10 cellular contexts compared by ENCODE assay signal in the genomic region with DNA sequence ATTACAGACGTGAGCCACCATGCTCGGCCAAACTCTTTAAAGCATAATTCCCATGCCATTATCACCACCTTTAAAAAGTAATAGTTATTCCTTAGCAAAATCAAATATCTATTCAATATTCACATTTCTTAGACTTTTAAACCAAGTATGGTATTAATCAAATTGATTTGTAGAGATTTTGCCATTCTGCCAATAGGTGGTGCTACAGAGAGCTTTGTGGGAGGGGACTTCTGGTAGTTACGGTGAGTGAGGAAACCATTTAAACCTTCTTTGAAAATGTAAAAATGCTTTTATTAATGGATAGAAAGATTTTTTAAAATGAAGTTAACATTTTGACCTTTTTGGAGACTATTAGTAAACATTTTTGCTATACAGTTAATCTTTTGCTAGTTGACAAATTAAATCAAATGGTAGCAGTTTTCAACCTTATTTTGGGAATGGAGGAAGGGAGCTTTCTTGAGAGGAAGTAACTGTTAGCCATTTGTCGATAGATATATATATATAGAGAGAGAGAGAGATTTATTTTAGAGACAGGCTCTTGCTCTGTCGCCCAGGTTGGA. TPM values are rescaled to one million over a fixed set of nuclear protein-coding genes. Genes with fewer than 3 reads are reported as not detected.
DNase-seq lines count a peak whose midpoint lies in the region; ATAC-seq, FAIRE-seq and TF ChIP-seq lines count a peak whose summit lies in the region.
"Had no signal": no experiment of that assay in that cellular context is flagged by ENCODE, and none has a peak within 500 bp of the region (broad histone marks: within the 10 kb centered on the region; RNA-seq: fewer than 3 reads in every experiment).

No MANE protein-coding gene starts in this region.

- peaks cover 32% of the 10 kb centered on the region for H3K36me3 Mint-ChIP-seq in activated CD4-positive, alpha-beta memory T cell treated with anti-CD3 and anti-CD28 coated beads, Interleukin-2, amount 10 ng/mL, durations not matched to agents 7 days and 5 days (ENCODE audit: low read depth)
- H3K36me3 Mint-ChIP-seq in activated CD4-positive, alpha-beta memory T cell treated with anti-CD3 and anti-CD28 coated beads for 36 hours = peaks cover 33% of the 10 kb centered on the region

- 64 to 66% methylated on average over 5 of the region's 5 CpGs for WGBS in aorta, 2 donors

- intact Hi-C loops in activated CD4-positive, alpha-beta memory T cell treated with anti-CD3 and anti-CD28 coated beads for 36 hours (cut with micrococcal nuclease) = loop anchor here (2.0 to 5.0 kb wide), 3 partner anchors 18 to 619 kb away; partner anchors contain the start of gene IARS2
- intact Hi-C loops in endothelial cell of umbilical vein (cut with micrococcal nuclease) (no loop called here), aorta (cut with DNase I) (no loop called here)

- H3K4me3 Mint-ChIP-seq in activated CD4-positive, alpha-beta memory T cell treated with anti-CD3 and anti-CD28 coated beads, Interleukin-2, amount 10 ng/mL, durations not matched to agents 7 days and 5 days = no peak overlapping the region
- H3K4me3 Mint-ChIP-seq in activated CD4-positive, alpha-beta memory T cell treated with anti-CD3 and anti-CD28 coated beads for 36 hours = no peak overlapping the region
- H3K4me3 Mint-ChIP-seq: stimulated activated naive CD8-positive, alpha-beta T cell treated with anti-CD3 and anti-CD28 coated beads, Interleukin-15, Interleukin-2, amounts not matched to agents 100 ng/mL and 50 ng/mL, for 24 hours had no signal

- H3K27ac ChIP-seq in endothelial cell of umbilical vein (ENCODE audit: insufficient read depth, low read depth, low read length) (no peak overlapping the region), aorta (ENCODE audit: low read depth in 1 of 2, low read length in 2 of 2) (no peak overlapping the region)

- no peak overlapping the region for H3K9ac ChIP-seq in endothelial cell of umbilical vein (replicated peaks; ENCODE audit: extremely low read depth, insufficient read depth, low read length)

- H3K4me1 ChIP-seq in HAP-1 (no peaks in the 10 kb centered on the region), endothelial cell of umbilical vein (ENCODE audit: control insufficient read depth, extremely low read depth, insufficient read depth, low read length) (no peaks in the 10 kb centered on the region), aorta (ENCODE audit: control insufficient read depth in 1 of 2, insufficient read depth in 2 of 2, low read length in 2 of 2) (no peaks in the 10 kb centered on the region)

- H3K27ac Mint-ChIP-seq in activated CD4-positive, alpha-beta memory T cell treated with anti-CD3 and anti-CD28 coated beads, Interleukin-2, amount 10 ng/mL, durations not matched to agents 7 days and 5 days = no peak overlapping the region
- no peak overlapping the region for H3K27ac Mint-ChIP-seq in activated CD4-positive, alpha-beta memory T cell treated with anti-CD3 and anti-CD28 coated beads for 36 hours
- H3K27ac Mint-ChIP-seq: stimulated activated naive CD8-positive, alpha-beta T cell treated with anti-CD3 and anti-CD28 coated beads, Interleukin-15, Interleukin-2, amounts not matched to agents 100 ng/mL and 50 ng/mL, for 24 hours had no signal

- CTCF ChIA-PET in activated CD4-positive, alpha-beta memory T cell treated with anti-CD3 and anti-CD28 coated beads, Interleukin-2, amount 10 ng/mL, durations not matched to agents 7 days and 5 days (lab: Charles Lee) = interaction anchor here (0.8 to 1.9 kb wide), 16 partner anchors 8 to 126 kb away, joined by 3 to 20 read pairs (median 5); partner anchors contain the start of genes BPNT1 and IARS2
- CTCF ChIA-PET in activated CD4-positive, alpha-beta memory T cell treated with anti-CD3 and anti-CD28 coated beads for 36 hours (lab: Charles Lee) = interaction anchor here (0.6 to 2.8 kb wide), 21 partner anchors 8 to 663 kb away, joined by 3 to 20 read pairs (median 5); partner anchors contain the start of gene BPNT1
- CTCF ChIA-PET in endothelial cell of umbilical vein (lab: Charles Lee) = interaction anchor here (0.6 to 3.1 kb wide), 30 partner anchors 8 to 135 kb away, joined by 3 to 28 read pairs (median 4); partner anchors contain the start of genes BPNT1, EPRS1 and IARS2

- in situ Hi-C loops in HAP-1 (cut with MboI; ENCODE audit: low sequenced_read_pairs) = no loop called here

- peak; percentile 50 to 56 for TF ChIP-seq CTCF in endothelial cell of umbilical vein (IDR thresholded peaks at IDR 0.05; ENCODE audit: extremely low read depth in 1 of 2, insufficient read depth in 1 of 2, low read depth in 1 of 2, low read length in 2 of 2)

- H3K79me2 ChIP-seq in endothelial cell of umbilical vein (ENCODE audit: control insufficient read depth, insufficient read depth, low read length) = no peaks in the 10 kb centered on the region

- H3K27me3 Mint-ChIP-seq in activated CD4-positive, alpha-beta memory T cell treated with anti-CD3 and anti-CD28 coated beads, Interleukin-2, amount 10 ng/mL, durations not matched to agents 7 days and 5 days = no peaks in the 10 kb centered on the region
- H3K27me3 Mint-ChIP-seq in activated CD4-positive, alpha-beta memory T cell treated with anti-CD3 and anti-CD28 coated beads for 36 hours = no peaks in the 10 kb centered on the region
- H3K27me3 Mint-ChIP-seq: stimulated activated naive CD8-positive, alpha-beta T cell treated with anti-CD3 and anti-CD28 coated beads, Interleukin-15, Interleukin-2, amounts not matched to agents 100 ng/mL and 50 ng/mL, for 24 hours had no signal

- no peaks in the 10 kb centered on the region for H3K9me3 Mint-ChIP-seq in activated CD4-positive, alpha-beta memory T cell treated with anti-CD3 and anti-CD28 coated beads, Interleukin-2, amount 10 ng/mL, durations not matched to agents 7 days and 5 days
- H3K9me3 Mint-ChIP-seq in activated CD4-positive, alpha-beta memory T cell treated with anti-CD3 and anti-CD28 coated beads for 36 hours = no peaks in the 10 kb centered on the region
- H3K9me3 Mint-ChIP-seq: stimulated activated naive CD8-positive, alpha-beta T cell treated with anti-CD3 and anti-CD28 coated beads, Interleukin-15, Interleukin-2, amounts not matched to agents 100 ng/mL and 50 ng/mL, for 24 hours had no signal

- no peak for TF ChIP-seq POLR2A in endothelial cell of umbilical vein (IDR thresholded peaks at IDR 0.05; ENCODE audit: low read depth, low read length)

- H4K20me1 ChIP-seq in endothelial cell of umbilical vein (replicated peaks; ENCODE audit: control insufficient read depth, extremely low read depth, insufficient read depth, low read length) = no peaks in the 10 kb centered on the region

- H3K36me3 ChIP-seq in HAP-1 (replicated peaks) = peaks cover 61% of the 10 kb centered on the region
- H3K36me3 ChIP-seq in endothelial cell of umbilical vein (ENCODE audit: control insufficient read depth in 2 of 2, extremely low read depth in 1 of 2, insufficient read depth in 2 of 2, low read length in 2 of 2) = peaks cover 2 to 4% of the 10 kb centered on the region in 2 experiments
- H3K36me3 ChIP-seq in aorta (ENCODE audit: control insufficient read depth in 1 of 2, insufficient read depth in 2 of 2, low read length in 1 of 2) = peaks cover 0 to 2% of the 10 kb centered on the region in 2 donors

- dilution Hi-C loops in endothelial cell of umbilical vein (cut with MboI; ENCODE audit: extremely low pct_ligation_motif_present, low sequenced_read_pairs) = no loop called here

- FAIRE-seq in RCC 7860 (lab: Jason Lieb, UNC) (peak; percentile 61), endothelial cell of umbilical vein (lab: Jason Lieb, UNC) (peak; percentile 28)
- FAIRE-seq: colon had no signal

- POLR2A ChIA-PET in activated CD4-positive, alpha-beta memory T cell treated with anti-CD3 and anti-CD28 coated beads, Interleukin-2, amount 10 ng/mL, durations not matched to agents 7 days and 5 days (lab: Charles Lee) = interaction anchor here (1.7 kb wide), 1 partner anchor 9 kb away, joined by 6 read pairs; no protein-coding TSS in a partner anchor
- POLR2A ChIA-PET in activated CD4-positive, alpha-beta memory T cell treated with anti-CD3 and anti-CD28 coated beads for 36 hours (lab: Charles Lee) = no interaction called here
- POLR2A ChIA-PET in endothelial cell of umbilical vein (lab: Charles Lee) = no interaction called here

- no peak overlapping the region for H3K4me2 ChIP-seq in endothelial cell of umbilical vein (ENCODE audit: insufficient read depth, low read length)

- H3K9me3 ChIP-seq in HAP-1 = no peaks in the 10 kb centered on the region
- H3K9me3 ChIP-seq in endothelial cell of umbilical vein (replicated peaks; ENCODE audit: control insufficient read depth, insufficient read depth, low read length) = no peaks in the 10 kb centered on the region
- H3K9me3 ChIP-seq in aorta (ENCODE audit: control insufficient read depth, low read length) = no peaks in the 10 kb centered on the region

- H2AFZ ChIP-seq in endothelial cell of umbilical vein (ENCODE audit: low read depth, low read length) = no peak overlapping the region

- DNase-seq in activated CD4-positive, alpha-beta memory T cell treated with anti-CD3 and anti-CD28 coated beads, Interleukin-2, amount 10 ng/mL, durations not matched to agents 7 days and 5 days = peak; percentile 31
- no peak for DNase-seq in activated CD4-positive, alpha-beta memory T cell treated with anti-CD3 and anti-CD28 coated beads for 36 hours
- peak; percentile 38 to 43 for DNase-seq in HAP-1 (ENCODE audit: low spot score in 2 of 2)
- DNase-seq in RCC 7860 (ENCODE audit: low spot score) = no peak
- DNase-seq in endothelial cell of umbilical vein (ENCODE audit: low read depth, low spot score) = peak; percentile 40
- DNase-seq in renal cortical epithelial cell (ENCODE audit: low read depth) = peak; percentile 28
- DNase-seq in aorta = no peak
- no peak for DNase-seq in SK-N-DZ (ENCODE audit: low spot score)

- no peak overlapping the region for H3K4me3 ChIP-seq in HAP-1
- H3K4me3 ChIP-seq in endothelial cell of umbilical vein (replicated peaks in 1 of 3; ENCODE audit: insufficient read depth in 1 of 3, low read depth in 1 of 3, low read length in 3 of 3) = no peak overlapping the region
- H3K4me3 ChIP-seq in aorta (ENCODE audit: low read length in 2 of 2) = no peak overlapping the region

- H3K9me1 ChIP-seq in endothelial cell of umbilical vein (replicated peaks; ENCODE audit: control insufficient read depth, extremely low read depth, insufficient read depth, low read length) = no peaks in the 10 kb centered on the region

- no TSS peak for BruUV-seq in endothelial cell of umbilical vein (replicated peaks; lab: Mats Ljungman, UMichigan)

- H3K27me3 ChIP-seq in HAP-1 (ENCODE audit: low read depth) (no peaks in the 10 kb centered on the region), endothelial cell of umbilical vein (ENCODE audit: control insufficient read depth in 2 of 2, insufficient read depth in 2 of 2, low read length in 2 of 2) (no peaks in the 10 kb centered on the region), aorta (ENCODE audit: control insufficient read depth in 1 of 2, insufficient read depth in 2 of 2, low read length in 1 of 2) (no peaks in the 10 kb centered on the region)

- ATAC-seq in aorta (ENCODE audit: low FRiP score) = no peak

- H3K4me1 Mint-ChIP-seq in activated CD4-positive, alpha-beta memory T cell treated with anti-CD3 and anti-CD28 coated beads, Interleukin-2, amount 10 ng/mL, durations not matched to agents 7 days and 5 days = peaks cover 7% of the 10 kb centered on the region
- peaks cover 8% of the 10 kb centered on the region for H3K4me1 Mint-ChIP-seq in activated CD4-positive, alpha-beta memory T cell treated with anti-CD3 and anti-CD28 coated beads for 36 hours (ENCODE audit: low read depth)

RNA-seq across cellular contexts. Expression of gene IARS2, which starts 19.3 kb away (rescaled TPM):
- total RNA-seq in activated CD4-positive, alpha-beta memory T cell treated with anti-CD3 and anti-CD28 coated beads, Interleukin-2, amount 10 ng/mL, durations not matched to agents 7 days and 5 days = 10 to 100 TPM; 54.9 to 55.5 TPM
- 10 to 100 TPM; 77.6 to 79.2 TPM for total RNA-seq in activated CD4-positive, alpha-beta memory T cell treated with anti-CD3 and anti-CD28 coated beads for 36 hours
- total RNA-seq in endothelial cell of umbilical vein (57.6 and 62.8 TPM in 2 replicates), renal cortical epithelial cell (105 and 151 TPM in 2 replicates), aorta (10 to 100 TPM; 46.0 to 54.5 TPM)
- polyA plus RNA-seq in endothelial cell of umbilical vein (9.2 and 15.5 TPM in 2 replicates), aorta (10 to 100 TPM; 17.0 to 36.1 TPM)
- 17.9 and 18.5 TPM in 2 replicates for polyA plus RNA-seq in endothelial cell of umbilical vein (2011; cell fraction: cytosol; rRNA removed)
- polyA plus RNA-seq in endothelial cell of umbilical vein (2011; cell fraction: nucleus; rRNA removed) = 16.3 and 16.7 TPM in 2 replicates
- polyA plus RNA-seq in endothelial cell of umbilical vein (2012) = 54.0 and 72.1 TPM in 2 replicates
- 40.3 and 55.1 TPM in 2 replicates for polyA minus RNA-seq in endothelial cell of umbilical vein
- polyA minus RNA-seq in endothelial cell of umbilical vein (2011; cell fraction: cytosol; rRNA and poly(A)+ RNA removed) = 19.8 TPM
- 13.7 and 22.7 TPM in 2 replicates for polyA minus RNA-seq in endothelial cell of umbilical vein (2011; cell fraction: nucleus; rRNA and poly(A)+ RNA removed)
- 76.8 and 80.6 TPM in 2 replicates for polyA plus RNA-seq in SK-N-DZ (2014; cell fraction: cytosol; rRNA removed)
- polyA plus RNA-seq in SK-N-DZ (2014; cell fraction: nucleus; rRNA removed) = 99.6 and 126 TPM in 2 replicates

RNA-seq across cellular contexts. Expression of gene BPNT1, which starts 23.6 kb away (rescaled TPM):
- total RNA-seq in activated CD4-positive, alpha-beta memory T cell treated with anti-CD3 and anti-CD28 coated beads, Interleukin-2, amount 10 ng/mL, durations not matched to agents 7 days and 5 days = 10 to 100 TPM; 19.1 to 20.6 TPM
- total RNA-seq in activated CD4-positive, alpha-beta memory T cell treated with anti-CD3 and anti-CD28 coated beads for 36 hours = 10 to 100 TPM; 20.5 to 25.8 TPM
- total RNA-seq in endothelial cell of umbilical vein (17.4 and 20.3 TPM in 2 replicates), renal cortical epithelial cell (54.5 and 62.9 TPM in 2 replicates), aorta (10 to 100 TPM; 18.3 to 20.0 TPM)
- polyA plus RNA-seq in endothelial cell of umbilical vein (22.9 and 29.0 TPM in 2 replicates), aorta (10 to 100 TPM; 19.4 to 19.9 TPM)
- polyA plus RNA-seq in endothelial cell of umbilical vein (2011; cell fraction: cytosol; rRNA removed) = 31.5 and 35.7 TPM in 2 replicates
- polyA plus RNA-seq in endothelial cell of umbilical vein (2011; cell fraction: nucleus; rRNA removed) = 25.8 and 32.3 TPM in 2 replicates
- 20.8 and 34.4 TPM in 2 replicates for polyA plus RNA-seq in endothelial cell of umbilical vein (2012)
- polyA minus RNA-seq in endothelial cell of umbilical vein = 66.0 and 68.3 TPM in 2 replicates
- 23.6 TPM for polyA minus RNA-seq in endothelial cell of umbilical vein (2011; cell fraction: cytosol; rRNA and poly(A)+ RNA removed)
- 8.6 and 15.0 TPM in 2 replicates for polyA minus RNA-seq in endothelial cell of umbilical vein (2011; cell fraction: nucleus; rRNA and poly(A)+ RNA removed)
- 45.5 and 51.5 TPM in 2 replicates for polyA plus RNA-seq in SK-N-DZ (2014; cell fraction: cytosol; rRNA removed)
- polyA plus RNA-seq in SK-N-DZ (2014; cell fraction: nucleus; rRNA removed) = 18.1 and 21.8 TPM in 2 replicates

Comparison
In these comparisons a context has a peak if more than half of its experiments do, and no peak if none do; other contexts are left out.
1. DNase-seq: peak in activated CD4-positive, alpha-beta memory T cell treated with anti-CD3 and anti-CD28 coated beads, Interleukin-2, amount 10 ng/mL, durations not matched to agents 7 days and 5 days (single experiment), HAP-1 (2 of 2), endothelial cell of umbilical vein (single experiment) and renal cortical epithelial cell (single experiment); none in activated CD4-positive, alpha-beta memory T cell treated with anti-CD3 and anti-CD28 coated beads for 36 hours (single experiment), RCC 7860 (single experiment), aorta (0 of 2) and SK-N-DZ (single experiment).